ENCODE assay signal across 8 cellular contexts in genomic region chr1:244863491-244864252, GRCh38. TPM values are rescaled to one million over a fixed set of nuclear protein-coding genes. Genes with fewer than 3 reads are reported as not detected.
DNase-seq lines count a peak whose midpoint lies in the region; ATAC-seq, FAIRE-seq and TF ChIP-seq lines count a peak whose summit lies in the region.

No MANE protein-coding gene starts in this region.

- no peaks in the 10 kb centered on the region for H3K9me1 ChIP-seq in keratinocyte (ENCODE audit: control insufficient read depth, extremely low read depth, insufficient read depth, low read length)

- H3K27me3 ChIP-seq in BLaER1 (no peaks in the 10 kb centered on the region), keratinocyte (ENCODE audit: control insufficient read depth, extremely low read depth, insufficient read depth, low read length) (no peaks in the 10 kb centered on the region)

- peak; percentile 1 for ATAC-seq in GM21529 (IDR thresholded peaks at IDR 0.05; ENCODE audit: unreplicated experiment)

- H3K27ac ChIP-seq in BLaER1 (peak overlapping the region; percentile 100), KOPT-K1 (ENCODE audit: low read depth, low read length, poor library complexity, severe bottlenecking) (peak overlapping the region; percentile 99), adipose tissue (ENCODE audit: low read depth, low read length) (peak overlapping the region; percentile 99), keratinocyte (ENCODE audit: control insufficient read depth, insufficient read depth, low read length) (peak overlapping the region; percentile 95)

- WGBS in adipose tissue, 3 donors = 0 to 1% (median 1%) methylated on average over 57 to 92 of the region's 92 CpGs

- DNase-seq in keratinocyte (ENCODE audit: low read depth, low spot score) = no peak
- peak; percentile 41 to 49 for DNase-seq in stimulated activated CD4-positive, alpha-beta T cell treated with anti-CD3 and anti-CD28 coated beads, Interleukin-2, amount 100 ng/mL, for 24 hours
- no peak for DNase-seq in SIG-M5 (lab: John Stamatoyannopoulos, UW)
- no peak for DNase-seq in GM19239 (ENCODE audit: insufficient read length, low spot score)

- H3K36me3 ChIP-seq in BLaER1 = peaks cover 33% of the 10 kb centered on the region
- peaks cover 48% of the 10 kb centered on the region for H3K36me3 ChIP-seq in KOPT-K1 (ENCODE audit: insufficient read depth, low read length)
- peaks cover 10 to 15% of the 10 kb centered on the region in 2 experiments for H3K36me3 ChIP-seq in keratinocyte (ENCODE audit: control insufficient read depth in 2 of 2, extremely low read depth in 1 of 2, insufficient read depth in 2 of 2, low read length in 2 of 2)

- dilution Hi-C loops in keratinocyte (cut with MboI; ENCODE audit: extremely low pct_ligation_motif_present, low sequenced_read_pairs) = no loop called here

- peak overlapping the region; percentile 10 for H2AFZ ChIP-seq in keratinocyte (ENCODE audit: control insufficient read depth, low read length)

- peaks cover 51% of the 10 kb centered on the region for H3K79me2 ChIP-seq in keratinocyte (ENCODE audit: control insufficient read depth, insufficient read depth, low read length)

- H3K4me1 ChIP-seq in BLaER1 (peaks cover 52% of the 10 kb centered on the region), keratinocyte (ENCODE audit: control insufficient read depth, extremely low read depth, insufficient read depth, low read length) (peaks cover 22% of the 10 kb centered on the region)

- peak overlapping the region; percentile 94 for H3K4me3 ChIP-seq in BLaER1
- H3K4me3 ChIP-seq in keratinocyte (ENCODE audit: control insufficient read depth in 2 of 3, extremely low read depth in 1 of 3, insufficient read depth in 2 of 3, low read depth in 1 of 3, low read length in 3 of 3) = peak overlapping the region; percentile 88 to 100 (median 88)

- H4K20me1 ChIP-seq in BLaER1 (peaks cover 42% of the 10 kb centered on the region), keratinocyte (ENCODE audit: control insufficient read depth, extremely low read depth, insufficient read depth, low read length) (peaks cover 33% of the 10 kb centered on the region)

- FAIRE-seq in keratinocyte (lab: Jason Lieb, UNC) (no peak), GM19239 (lab: Jason Lieb, UNC) (no peak)

- H3K4me2 ChIP-seq in BLaER1 (peak overlapping the region; percentile 8), keratinocyte (ENCODE audit: control insufficient read depth, extremely low read depth, insufficient read depth, low read depth, low read length) (no peak overlapping the region)

- H3K9me3 ChIP-seq in BLaER1 (no peaks in the 10 kb centered on the region), KOPT-K1 (ENCODE audit: insufficient read depth, low read length, poor library complexity, severe bottlenecking) (no peaks in the 10 kb centered on the region), keratinocyte (ENCODE audit: control insufficient read depth, low read depth, low read length) (no peaks in the 10 kb centered on the region)

- no peak for TF ChIP-seq CTCF in keratinocyte (optimal IDR thresholded peaks at IDR 0.05 in 1 of 3, IDR thresholded peaks at IDR 0.05 in 1 of 3, conservative IDR thresholded peaks at IDR 0.05 in 1 of 3; ENCODE audit: extremely low read depth in 1 of 3, insufficient read depth in 2 of 3, low read length in 3 of 3)

- peak overlapping the region; percentile 100 for H3K9ac ChIP-seq in BLaER1
- H3K9ac ChIP-seq in keratinocyte (ENCODE audit: control insufficient read depth, extremely low read depth, insufficient read depth, low read length) = peak overlapping the region; percentile 97

RNA-seq across cellular contexts. Expression of gene HNRNPU, which starts 0.7 kb away (rescaled TPM):
- 100 to 1,000 TPM in 2 of 3 donors, 10 to 100 TPM in 1; 92.2 to 196 (median 185) TPM for polyA plus RNA-seq in adipose tissue
- 84.3 to 220 TPM (median 179 TPM) in 3 replicates for polyA plus RNA-seq in keratinocyte
- 315 TPM for polyA plus RNA-seq in keratinocyte (2011; ENCODE audit: low read depth)
- 137 and 170 TPM in 2 replicates for polyA plus RNA-seq in keratinocyte (2011; cell fraction: cytosol; rRNA removed)
- polyA plus RNA-seq in keratinocyte (2011; cell fraction: nucleus; rRNA removed) = 143 and 243 TPM in 2 replicates
- polyA plus RNA-seq in keratinocyte (2012; ENCODE audit: low replicate concordance) = 122 and 335 TPM in 2 replicates
- 70.5 to 206 TPM (median 92.8 TPM) in 3 replicates for polyA minus RNA-seq in keratinocyte
- 182 TPM for polyA minus RNA-seq in keratinocyte (2011; cell fraction: cytosol; rRNA and poly(A)+ RNA removed)
- 95.7 and 181 TPM in 2 replicates for polyA minus RNA-seq in keratinocyte (2011; cell fraction: nucleus; rRNA and poly(A)+ RNA removed)

RNA-seq across cellular contexts. Expression of gene COX20, which starts 28.2 kb away (rescaled TPM):
- 10 to 100 TPM; 22.7 to 68.7 (median 29.9) TPM for polyA plus RNA-seq in adipose tissue
- 22.6 to 66.1 TPM (median 23.9 TPM) in 3 replicates for polyA plus RNA-seq in keratinocyte
- polyA plus RNA-seq in keratinocyte (2011; ENCODE audit: low read depth) = 124 TPM
- 27.6 and 35.7 TPM in 2 replicates for polyA plus RNA-seq in keratinocyte (2011; cell fraction: cytosol; rRNA removed)
- 10.5 and 17.3 TPM in 2 replicates for polyA plus RNA-seq in keratinocyte (2011; cell fraction: nucleus; rRNA removed)
- 19.2 and 36.5 TPM in 2 replicates for polyA plus RNA-seq in keratinocyte (2012; ENCODE audit: low replicate concordance)
- polyA minus RNA-seq in keratinocyte = 1.1 to 8.0 TPM (median 3.2 TPM) in 3 replicates
- polyA minus RNA-seq in keratinocyte (2011; cell fraction: cytosol; rRNA and poly(A)+ RNA removed) = 8.1 TPM
- 2.3 and 5.4 TPM in 2 replicates for polyA minus RNA-seq in keratinocyte (2011; cell fraction: nucleus; rRNA and poly(A)+ RNA removed)

Comparison
In these comparisons a context has a peak if more than half of its experiments do, and no peak if none do; other contexts are left out.
1. DNase-seq: peak in stimulated activated CD4-positive, alpha-beta T cell treated with anti-CD3 and anti-CD28 coated beads, Interleukin-2, amount 100 ng/mL, for 24 hours (2 of 2); none in keratinocyte (single experiment), SIG-M5 (single experiment) and GM19239 (single experiment).
2. Peak in every context shown above with its lines, with median percentiles within 50 percentile points of each other: H3K27ac ChIP-seq.